16 cellular contexts compared by ENCODE assay signal in genomic region chr5:58148366-58148765, GRCh38.
DNase-seq lines count a peak whose midpoint lies in the region; ATAC-seq and TF ChIP-seq lines count a peak whose summit lies in the region.
"Had no signal": no experiment of that assay in that cellular context is flagged by ENCODE, and none has a peak within 500 bp of the region (broad histone marks: within the 10 kb centered on the region; RNA-seq: fewer than 3 reads in every experiment).

No MANE protein-coding gene starts in this region.

- peak overlapping the region; percentile 30 for H3K27ac Mint-ChIP-seq in neural progenitor cell
- no peak overlapping the region for H3K27ac Mint-ChIP-seq in naive thymus-derived CD4-positive, alpha-beta T cell
- H3K27ac Mint-ChIP-seq: CD14-positive monocyte; CD4-positive, alpha-beta memory T cell had no signal

- TF ChIP-seq CTCF in neural progenitor cell (IDR thresholded peaks at IDR 0.05), result no peak
- no peak for TF ChIP-seq CTCF in heart right ventricle (IDR thresholded peaks at IDR 0.05)

- H3F3A ChIP-seq in neural progenitor cell (ENCODE audit: low read depth), result no peaks in the 10 kb centered on the region

- ATAC-seq in HG02840 (IDR thresholded peaks at IDR 0.05; ENCODE audit: low FRiP score, unreplicated experiment) (no peak), heart right ventricle (no peak)
- no peak for ATAC-seq in naive thymus-derived CD4-positive, alpha-beta T cell

- no peak overlapping the region for H3K4me2 ChIP-seq in neural progenitor cell
- H3K4me2 ChIP-seq: BLaER1 had no signal

- H3K4me1 Mint-ChIP-seq in neural progenitor cell, result peaks cover 18% of the 10 kb centered on the region
- no peaks in the 10 kb centered on the region for H3K4me1 Mint-ChIP-seq in naive thymus-derived CD4-positive, alpha-beta T cell
- H3K4me1 Mint-ChIP-seq: CD14-positive monocyte; CD4-positive, alpha-beta memory T cell had no signal

- CTCF ChIA-PET in naive thymus-derived CD4-positive, alpha-beta T cell (lab: Charles Lee), result no interaction called here

- no peak overlapping the region for H3K27ac ChIP-seq in neural progenitor cell
- H3K27ac ChIP-seq in heart right ventricle, result no peak overlapping the region
- H3K27ac ChIP-seq in naive thymus-derived CD4-positive, alpha-beta T cell (ENCODE audit: low read depth, low read length), result no peak overlapping the region
- H3K27ac ChIP-seq: BLaER1, GM23248 had no signal

- no peaks in the 10 kb centered on the region for H3K79me2 ChIP-seq in neural progenitor cell (ENCODE audit: low read depth)

- H3K4me3 ChIP-seq in neural progenitor cell (no peak overlapping the region), heart right ventricle (no peak overlapping the region)
- H3K4me3 ChIP-seq in naive thymus-derived CD4-positive, alpha-beta T cell (ENCODE audit: low read length), result no peak overlapping the region
- H3K4me3 ChIP-seq: BLaER1, GM23248, HAP-1 had no signal

- no peaks in the 10 kb centered on the region for H4K20me1 ChIP-seq in neural progenitor cell (ENCODE audit: low read depth)
- H4K20me1 ChIP-seq: BLaER1 had no signal

- H3K27me3 ChIP-seq in neural progenitor cell (no peaks in the 10 kb centered on the region), heart right ventricle (no peaks in the 10 kb centered on the region)
- H3K27me3 ChIP-seq in naive thymus-derived CD4-positive, alpha-beta T cell (ENCODE audit: control insufficient read depth in 2 of 2, insufficient read depth in 2 of 2, low read length in 2 of 2), result peaks cover 0 to 3% of the 10 kb centered on the region in 2 donors
- H3K27me3 ChIP-seq: BLaER1 had no signal

- DNase-seq in EH (ENCODE audit: low read depth), result peak; percentile 8
- peak; percentile 9 for DNase-seq in NCI-H226
- peak; percentile 32 for DNase-seq in fibroblast of gingiva (ENCODE audit: low read depth)
- no peak for DNase-seq in neural progenitor cell (ENCODE audit: low spot score)
- DNase-seq in heart right ventricle, result no peak
- no peak for DNase-seq in ecto neural progenitor cell (ENCODE audit: low spot score)
- DNase-seq in naive thymus-derived CD4-positive, alpha-beta T cell, result no peak
- DNase-seq: Calu3; CD4-positive, alpha-beta memory T cell; DMS79 treated with DMSO at 0.1 percent for 48 hours; EL; GM23248 had no signal

- no peak overlapping the region for H2AFZ ChIP-seq in neural progenitor cell (replicated peaks)
- H2AFZ ChIP-seq: GM23248 had no signal

- POLR2A ChIA-PET in naive thymus-derived CD4-positive, alpha-beta T cell (lab: Charles Lee), result interaction anchor here (0.5 kb wide), 1 partner anchor 16 kb away, joined by 3 read pairs; no protein-coding TSS in a partner anchor

- no peaks in the 10 kb centered on the region for H3K9me3 ChIP-seq in neural progenitor cell (ENCODE audit: low read depth)
- no peaks in the 10 kb centered on the region for H3K9me3 ChIP-seq in heart right ventricle
- no peaks in the 10 kb centered on the region for H3K9me3 ChIP-seq in naive thymus-derived CD4-positive, alpha-beta T cell (ENCODE audit: control insufficient read depth in 2 of 3, low read length in 3 of 3)
- H3K9me3 ChIP-seq: BLaER1, HAP-1 had no signal

- H3K9ac ChIP-seq in neural progenitor cell, result no peak overlapping the region
- H3K9ac ChIP-seq: BLaER1, GM23248 had no signal

- no peak overlapping the region for H3K4me3 Mint-ChIP-seq in neural progenitor cell
- no peak overlapping the region for H3K4me3 Mint-ChIP-seq in naive thymus-derived CD4-positive, alpha-beta T cell
- H3K4me3 Mint-ChIP-seq: CD14-positive monocyte; CD4-positive, alpha-beta memory T cell had no signal

- H3K4me1 ChIP-seq in neural progenitor cell, result no peaks in the 10 kb centered on the region
- H3K4me1 ChIP-seq in heart right ventricle, result no peaks in the 10 kb centered on the region
- H3K4me1 ChIP-seq in naive thymus-derived CD4-positive, alpha-beta T cell (ENCODE audit: control insufficient read depth in 2 of 2, insufficient read depth in 2 of 2, low read length in 2 of 2), result no peaks in the 10 kb centered on the region
- H3K4me1 ChIP-seq: HAP-1 had no signal

- no peaks in the 10 kb centered on the region for H3K27me3 Mint-ChIP-seq in neural progenitor cell (ENCODE audit: insufficient read depth, low read depth)
- H3K27me3 Mint-ChIP-seq in naive thymus-derived CD4-positive, alpha-beta T cell, result peaks cover 0 to 26% (median 4%) of the 10 kb centered on the region in 5 donors

- H3K36me3 ChIP-seq in neural progenitor cell (no peaks in the 10 kb centered on the region), heart right ventricle (no peaks in the 10 kb centered on the region)
- H3K36me3 ChIP-seq in naive thymus-derived CD4-positive, alpha-beta T cell (ENCODE audit: control insufficient read depth in 2 of 3, insufficient read depth in 3 of 3, low read length in 3 of 3), result no peaks in the 10 kb centered on the region
- H3K36me3 ChIP-seq: BLaER1, HAP-1 had no signal

- H3K36me3 Mint-ChIP-seq in neural progenitor cell, result no peaks in the 10 kb centered on the region
- H3K36me3 Mint-ChIP-seq in naive thymus-derived CD4-positive, alpha-beta T cell, result peaks cover 0 to 5% (median 0%) of the 10 kb centered on the region in 5 donors
- H3K36me3 Mint-ChIP-seq: CD14-positive monocyte; CD4-positive, alpha-beta memory T cell had no signal

- H3K9me3 Mint-ChIP-seq in neural progenitor cell, result peaks cover 7% of the 10 kb centered on the region
- peaks cover 0 to 5% (median 0%) of the 10 kb centered on the region in 11 donors for H3K9me3 Mint-ChIP-seq in naive thymus-derived CD4-positive, alpha-beta T cell

- intact Hi-C loops in heart right ventricle (cut with DNase I), result no loop called here
- intact Hi-C loops in naive thymus-derived CD4-positive, alpha-beta T cell (cut with micrococcal nuclease), result no loop called here

Comparison
In these comparisons a context has a peak if more than half of its experiments do, and no peak if none do; other contexts are left out.
1. DNase-seq: peak in EH (single experiment), NCI-H226 (single experiment) and fibroblast of gingiva (single experiment); none in neural progenitor cell (single experiment), heart right ventricle (0 of 2), ecto neural progenitor cell (single experiment) and naive thymus-derived CD4-positive, alpha-beta T cell (0 of 9).